ENCODE assay signal across 7 cellular contexts in the genomic region with DNA sequence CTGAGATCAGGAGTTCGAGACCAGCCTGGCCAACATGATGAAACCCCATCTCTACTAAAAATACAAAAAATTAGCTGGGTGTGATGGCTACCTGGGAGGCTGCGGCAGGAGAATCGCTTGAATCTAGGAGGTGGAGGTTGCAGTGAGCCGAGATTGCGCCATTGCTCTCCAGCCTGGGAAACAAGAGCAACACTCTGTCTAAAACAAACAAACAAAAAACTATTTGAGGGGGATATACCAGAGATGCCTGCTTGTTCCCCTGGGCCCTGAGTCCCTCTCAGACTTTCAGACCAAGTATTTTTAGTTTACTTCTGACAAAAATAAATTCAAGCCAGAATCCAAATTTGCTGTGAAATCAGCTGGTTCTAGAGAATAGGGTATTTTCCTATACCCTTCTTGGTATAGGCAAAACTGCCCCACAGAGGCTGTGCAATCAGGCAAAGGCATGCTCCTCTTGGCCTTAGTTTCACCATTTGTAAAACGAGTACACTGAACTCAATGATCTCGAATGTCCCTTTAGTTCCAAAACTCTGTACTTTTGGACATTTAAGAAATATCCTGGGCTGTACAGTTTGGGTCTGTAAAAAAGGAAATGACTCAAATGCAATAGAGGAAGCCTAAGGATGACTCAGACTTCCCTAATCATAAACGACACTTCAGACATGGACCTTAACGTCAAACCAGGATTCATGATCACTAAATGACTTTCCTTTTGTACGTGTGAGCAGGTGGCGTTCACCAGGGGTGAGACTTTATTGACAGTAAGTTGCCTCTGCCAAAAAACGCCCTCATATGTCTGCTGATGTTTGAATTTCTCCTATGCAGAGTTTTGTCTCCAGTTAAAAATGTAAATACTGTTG. TPM values are rescaled to one million over a fixed set of nuclear protein-coding genes. Genes with fewer than 3 reads are reported as not detected.
DNase-seq lines count a peak whose midpoint lies in the region; ATAC-seq and TF ChIP-seq lines count a peak whose summit lies in the region.

No MANE protein-coding gene starts in this region.

- no peaks in the 10 kb centered on the region for H3K9me3 ChIP-seq in right cardiac atrium (ENCODE audit: control insufficient read depth, low read length)

- H3K27me3 ChIP-seq in right cardiac atrium (ENCODE audit: control insufficient read depth, insufficient read depth): no peaks in the 10 kb centered on the region

- H3K4me3 ChIP-seq in GM12864 (ENCODE audit: low read depth, low read length): no peak overlapping the region
- H3K4me3 ChIP-seq in right cardiac atrium (ENCODE audit: low read length): peak overlapping the region; percentile 29

- peaks cover 46% of the 10 kb centered on the region for H3K36me3 Mint-ChIP-seq in activated naive CD8-positive, alpha-beta T cell treated with anti-CD3 and anti-CD28 coated beads, Interleukin-2, amount 50 U/mL, for 24 hours (ENCODE audit: low read depth)

- H3K4me1 ChIP-seq in right cardiac atrium (ENCODE audit: control insufficient read depth, insufficient read depth, low read length): peaks cover 10% of the 10 kb centered on the region

- peak overlapping the region; percentile 89 for H3K27ac ChIP-seq in right cardiac atrium (ENCODE audit: low read length)

- peak overlapping the region; percentile 97 for H3K27ac Mint-ChIP-seq in activated naive CD8-positive, alpha-beta T cell treated with anti-CD3 and anti-CD28 coated beads, Interleukin-2, amount 50 U/mL, for 24 hours

- H3K9me3 Mint-ChIP-seq in activated naive CD8-positive, alpha-beta T cell treated with anti-CD3 and anti-CD28 coated beads, Interleukin-2, amount 50 U/mL, for 24 hours: no peaks in the 10 kb centered on the region

- WGBS in right cardiac atrium: 45% methylated on average over 12 of the region's 12 CpGs

- ATAC-seq in HG03432 (IDR thresholded peaks at IDR 0.05; ENCODE audit: unreplicated experiment) (peak; percentile 49), right cardiac atrium (peak; percentile 70 to 77)
- peak; percentile 68 for ATAC-seq in activated naive CD8-positive, alpha-beta T cell treated with anti-CD3 and anti-CD28 coated beads, Interleukin-2, amount 50 U/mL, for 24 hours

- H3K4me1 Mint-ChIP-seq in activated naive CD8-positive, alpha-beta T cell treated with anti-CD3 and anti-CD28 coated beads, Interleukin-2, amount 50 U/mL, for 24 hours: peaks cover 72% of the 10 kb centered on the region

- intact Hi-C loops in right cardiac atrium (cut with DNase I): loop anchor here in 2 of 4 donors (2.0 to 5.0 kb wide), 2 partner anchors 41 to 48 kb away; no protein-coding TSS in a partner anchor

- no peaks in the 10 kb centered on the region for H3K27me3 Mint-ChIP-seq in activated naive CD8-positive, alpha-beta T cell treated with anti-CD3 and anti-CD28 coated beads, Interleukin-2, amount 50 U/mL, for 24 hours

- DNase-seq in GM12864 (ENCODE audit: low read depth) (peak; percentile 72), RKO (ENCODE audit: low spot score) (peak; percentile 100), right cardiac atrium (no peak), DMS79 (lab: John Stamatoyannopoulos, UW) (no peak)
- DNase-seq in activated naive CD8-positive, alpha-beta T cell treated with anti-CD3 and anti-CD28 coated beads, Interleukin-2, amount 50 U/mL, for 24 hours: peak; percentile 57
- peak; percentile 44 to 57 for DNase-seq in stimulated activated CD4-positive, alpha-beta T cell treated with anti-CD3 and anti-CD28 coated beads, Interleukin-2, amount 100 ng/mL, for 24 hours

- peak overlapping the region; percentile 67 for H3K4me3 Mint-ChIP-seq in activated naive CD8-positive, alpha-beta T cell treated with anti-CD3 and anti-CD28 coated beads, Interleukin-2, amount 50 U/mL, for 24 hours

- no peak for TF ChIP-seq CTCF in GM12864 (IDR thresholded peaks at IDR 0.05; ENCODE audit: low read depth, low read length, missing control alignments)

RNA-seq across cellular contexts. Expression of gene ENSA, which starts 16.1 kb away (rescaled TPM):
- 100 to 1,000 TPM; 111 to 122 (median 118) TPM for total RNA-seq in right cardiac atrium
- 81.6 TPM for polyA plus RNA-seq in right cardiac atrium

RNA-seq across cellular contexts. Expression of gene MCL1, which starts 33.9 kb away (rescaled TPM):
- total RNA-seq in right cardiac atrium: 100 to 1,000 TPM in 1 of 4 donors, 10 to 100 TPM in 3; 65.5 to 130 (median 80.2) TPM
- polyA plus RNA-seq in right cardiac atrium: 78.7 TPM

Comparison
In these comparisons a context has a peak if more than half of its experiments do, and no peak if none do; other contexts are left out.
1. DNase-seq: peak in GM12864 (single experiment), RKO (single experiment), activated naive CD8-positive, alpha-beta T cell treated with anti-CD3 and anti-CD28 coated beads, Interleukin-2, amount 50 U/mL, for 24 hours (single experiment) and stimulated activated CD4-positive, alpha-beta T cell treated with anti-CD3 and anti-CD28 coated beads, Interleukin-2, amount 100 ng/mL, for 24 hours (2 of 2); none in right cardiac atrium (0 of 3) and DMS79 (single experiment).
2. Peak in every context shown above with its lines, with median percentiles within 50 percentile points of each other: ATAC-seq.